In the genomic region with DNA sequence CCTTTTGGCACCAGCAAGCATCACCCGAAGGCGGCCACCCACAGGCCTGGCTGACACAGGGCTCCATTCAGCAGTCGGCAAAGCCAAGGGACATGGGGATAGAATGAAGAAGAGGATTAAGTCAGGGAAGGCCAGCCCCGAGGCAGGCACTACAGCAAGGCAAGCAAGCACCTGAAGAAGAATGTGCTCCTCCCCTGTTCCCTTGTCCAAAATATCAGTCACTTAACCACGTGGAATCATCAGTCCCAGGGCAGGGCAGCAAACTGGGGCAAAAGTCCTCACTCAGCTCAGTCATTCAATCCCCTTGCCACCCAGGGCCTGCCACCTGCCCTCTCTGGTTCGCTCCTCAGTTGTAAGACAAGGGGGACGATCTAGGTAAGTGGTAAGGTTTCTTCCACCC, we compare ENCODE assay signal across 16 cellular contexts. TPM values are rescaled to one million over a fixed set of nuclear protein-coding genes. Genes with fewer than 3 reads are reported as not detected.
DNase-seq lines count a peak whose midpoint lies in the region; ATAC-seq and TF ChIP-seq lines count a peak whose summit lies in the region.
"Had no signal": no experiment of that assay in that cellular context is flagged by ENCODE, and none has a peak within 500 bp of the region (broad histone marks: within the 10 kb centered on the region; RNA-seq: fewer than 3 reads in every experiment).

No MANE protein-coding gene starts in this region.

- in situ Hi-C loops in mammary epithelial cell (cut with MboI; ENCODE audit: low sequenced_read_pairs in 2 of 2) = no loop called here

- CTCF ChIA-PET in mammary epithelial cell (lab: Charles Lee; ENCODE audit: low non-redundant PET) = interaction anchor here (0.7 kb wide), 1 partner anchor 154 kb away, joined by 8 read pairs; no protein-coding TSS in a partner anchor

- H3K27me3 Mint-ChIP-seq in nephron (ENCODE audit: low read depth) = peaks cover 19% of the 10 kb centered on the region

- dilution Hi-C loops in mammary epithelial cell (cut with HindIII; ENCODE audit: low sequenced_read_pairs) = no loop called here

- H3K4me2 ChIP-seq in mammary epithelial cell (ENCODE audit: insufficient read depth, low read depth, low read length) (peak overlapping the region; percentile 28), mesendoderm (ENCODE audit: low read length) (no peak overlapping the region)

- H3K27ac ChIP-seq in mammary epithelial cell (ENCODE audit: insufficient read depth, low read depth, low read length) (no peak overlapping the region), breast epithelium (no peak overlapping the region), mesendoderm (ENCODE audit: low read depth, low read length) (no peak overlapping the region)
- H3K27ac ChIP-seq: 22Rv1 had no signal

- no peak for ATAC-seq in HG03159 (IDR thresholded peaks at IDR 0.05; ENCODE audit: unreplicated experiment)
- ATAC-seq: CD8-positive, alpha-beta T cell; HepG2 had no signal

- H3K56ac ChIP-seq in mesendoderm (ENCODE audit: low read length) = no peak overlapping the region

- no peak overlapping the region for H3K9ac ChIP-seq in mammary epithelial cell (ENCODE audit: insufficient read depth, low read length)
- H3K9ac ChIP-seq in mesendoderm (ENCODE audit: low read length) = no peak overlapping the region

- no peaks in the 10 kb centered on the region for H3K9me3 Mint-ChIP-seq in nephron
- H3K9me3 Mint-ChIP-seq: CD8-positive, alpha-beta T cell had no signal

- intact Hi-C loops in mammary epithelial cell (cut with micrococcal nuclease) = no loop called here
- intact Hi-C loops in breast epithelium (cut with DNase I; ENCODE audit: low total_unique reads) = loop anchor here (10.0 kb wide), 1 partner anchor 1775 kb away; no protein-coding TSS in a partner anchor
- intact Hi-C loops in posterior vena cava (cut with DNase I) = no loop called here

- peak overlapping the region; percentile 64 for H2AFZ ChIP-seq in mammary epithelial cell (ENCODE audit: low read depth, low read length)

- H2BK5ac ChIP-seq in mesendoderm (ENCODE audit: low read length) = no peak overlapping the region

- H3K4me1 ChIP-seq in mammary epithelial cell (ENCODE audit: insufficient read depth, low read length) = peaks cover 31% of the 10 kb centered on the region
- H3K4me1 ChIP-seq in breast epithelium = no peaks in the 10 kb centered on the region
- H3K4me1 ChIP-seq in mesendoderm (ENCODE audit: control insufficient read depth, low read depth, low read length) = peaks cover 6% of the 10 kb centered on the region

- H3K4me1 Mint-ChIP-seq in nephron = peaks cover 77% of the 10 kb centered on the region
- H3K4me1 Mint-ChIP-seq: CD14-positive monocyte had no signal

- no peaks in the 10 kb centered on the region for H3K79me1 ChIP-seq in mesendoderm (ENCODE audit: low read length)

- no peaks in the 10 kb centered on the region for H3K27me3 ChIP-seq in mammary epithelial cell (ENCODE audit: insufficient read depth, low read length)
- H3K27me3 ChIP-seq in breast epithelium = no peaks in the 10 kb centered on the region
- H3K27me3 ChIP-seq in mesendoderm (ENCODE audit: insufficient read depth, low read length, poor library complexity) = no peaks in the 10 kb centered on the region

- no peak overlapping the region for H3K4ac ChIP-seq in mesendoderm (ENCODE audit: low read depth, low read length)

- no TSS peak for BruUV-seq in mammary epithelial cell (replicated peaks; lab: Mats Ljungman, UMichigan)

- H3K36me3 ChIP-seq in mammary epithelial cell (ENCODE audit: insufficient read depth, low read length) = no peaks in the 10 kb centered on the region
- no peaks in the 10 kb centered on the region for H3K36me3 ChIP-seq in breast epithelium
- H3K36me3 ChIP-seq in mesendoderm (ENCODE audit: control insufficient read depth, insufficient read depth, low read length) = no peaks in the 10 kb centered on the region
- H3K36me3 ChIP-seq: HAP-1 had no signal

- no peaks in the 10 kb centered on the region for H3K36me3 Mint-ChIP-seq in nephron (ENCODE audit: low read depth)
- H3K36me3 Mint-ChIP-seq: CD14-positive monocyte; CD8-positive, alpha-beta T cell had no signal

- no peaks in the 10 kb centered on the region for H4K20me1 ChIP-seq in mammary epithelial cell (ENCODE audit: insufficient read depth, low read length)

- H3K27ac Mint-ChIP-seq in nephron = peak overlapping the region in 2 of 3 experiments; percentile 1 to 23
- H3K27ac Mint-ChIP-seq: CD14-positive monocyte; CD8-positive, alpha-beta T cell had no signal

- no peak for TF ChIP-seq POLR2A in breast epithelium (IDR thresholded peaks at IDR 0.05)

- 9% methylated on average over 6 of the region's 7 CpGs for WGBS in mammary epithelial cell (ENCODE audit: low coverage, missing lambda C conversion rate)
- WGBS in mesendoderm (ENCODE audit: extremely low coverage, insufficient coverage, low lambda C conversion rate) = no CpG with 5 or more reads among the region's 7 CpGs

- no peak overlapping the region for H3K4me3 Mint-ChIP-seq in nephron
- H3K4me3 Mint-ChIP-seq: CD14-positive monocyte; CD8-positive, alpha-beta T cell had no signal

- no peak overlapping the region for H2BK120ac ChIP-seq in mesendoderm (ENCODE audit: low read depth, low read length)

- no peak overlapping the region for H3K4me3 ChIP-seq in mammary epithelial cell (replicated peaks in 1 of 3; ENCODE audit: insufficient read depth in 1 of 3, low read depth in 2 of 3, low read length in 3 of 3)
- no peak overlapping the region for H3K4me3 ChIP-seq in breast epithelium
- no peak overlapping the region for H3K4me3 ChIP-seq in mesendoderm (ENCODE audit: low read length)
- H3K4me3 ChIP-seq: HAP-1 had no signal

- no peak overlapping the region for H4K5ac ChIP-seq in mesendoderm (ENCODE audit: low read length)

- no peak overlapping the region for H3K18ac ChIP-seq in mesendoderm (ENCODE audit: low read length)

- H2AK5ac ChIP-seq in mesendoderm (ENCODE audit: low read length) = no peak overlapping the region

- H3K9me3 ChIP-seq in mammary epithelial cell (replicated peaks; ENCODE audit: insufficient read depth, low read length) (no peaks in the 10 kb centered on the region), breast epithelium (no peaks in the 10 kb centered on the region)
- H3K9me3 ChIP-seq: HAP-1 had no signal

- H3K79me2 ChIP-seq in mammary epithelial cell (ENCODE audit: insufficient read depth, low read length) = no peaks in the 10 kb centered on the region
- no peaks in the 10 kb centered on the region for H3K79me2 ChIP-seq in mesendoderm (ENCODE audit: control insufficient read depth, insufficient read depth, low read length)

- H2BK15ac ChIP-seq in mesendoderm (replicated peaks; ENCODE audit: low read depth) = no peak overlapping the region

- H4K8ac ChIP-seq in mesendoderm (ENCODE audit: low read depth, low read length) = no peak overlapping the region

- DNase-seq in mammary epithelial cell (no peak), breast epithelium (ENCODE audit: low spot score in 2 of 2) (no peak), posterior vena cava (ENCODE audit: low spot score) (peak; percentile 43), mesendoderm (no peak), activated gamma-delta T cell (lab: John Stamatoyannopoulos, UW) (no peak), D341Med (ENCODE audit: low spot score) (no peak)
- DNase-seq: CD8-positive, alpha-beta T cell; COR-L47; DND-41; GF-D8 had no signal

- no peak overlapping the region for H3K23ac ChIP-seq in mesendoderm (ENCODE audit: low read length)

- TF ChIP-seq CTCF in mammary epithelial cell (conservative IDR thresholded peaks at IDR 0.05 in 1 of 2, IDR thresholded peaks at IDR 0.05 in 1 of 2; ENCODE audit: extremely low read depth in 1 of 2, insufficient read depth in 1 of 2, low read depth in 1 of 2, low read length in 2 of 2) (no peak), breast epithelium (IDR thresholded peaks at IDR 0.05) (no peak), nephron (IDR thresholded peaks at IDR 0.05; ENCODE audit: unreplicated experiment in 3 of 3) (no peak)

RNA-seq across cellular contexts. Expression of gene KANK4, which starts 9.3 kb away (rescaled TPM):
- total RNA-seq in mammary epithelial cell (10 to 100 TPM in 1 of 2 donors, 1 to 10 TPM in 1; 4.5 to 32.2 TPM), breast epithelium (1 to 10 TPM in 1 of 3 donors, under 1 TPM in 2; 0.48 to 1.6 (median 0.66) TPM), posterior vena cava (under 1 TPM; 0.19 to 0.37 TPM)
- 2.9 TPM for polyA plus RNA-seq in mammary epithelial cell
- polyA minus RNA-seq in mammary epithelial cell = 8.1 TPM
- polyA plus RNA-seq in mesendoderm (2013, experiment 1 of 2) = 0.17 TPM
- polyA plus RNA-seq in mesendoderm (2013, experiment 2 of 2) = 0.22 TPM
- total RNA-seq: CD8-positive, alpha-beta T cell had no signal
- polyA plus RNA-seq: CD14-positive monocyte had no signal
